8 cellular contexts compared by ENCODE assay signal in genomic region chr9:38008168-38009034, GRCh38.
DNase-seq lines count a peak whose midpoint lies in the region; ATAC-seq and TF ChIP-seq lines count a peak whose summit lies in the region.

No MANE protein-coding gene starts in this region.

- H3K27me3 ChIP-seq in Peyer's patch (no peaks in the 10 kb centered on the region), liver (ENCODE audit: control insufficient read depth in 4 of 4, insufficient read depth in 4 of 4, low read length in 3 of 4) (no peaks in the 10 kb centered on the region)

- TF ChIP-seq RAD21 in liver (IDR thresholded peaks at IDR 0.05): peak; percentile 27 to 41

- peak overlapping the region in 3 of 4 donors; percentile 30 to 86 (median 75) for H3K27ac ChIP-seq in Peyer's patch
- peak overlapping the region; percentile 75 to 78 for H3K27ac ChIP-seq in liver (ENCODE audit: low read depth in 1 of 2, low read length in 2 of 2)

- intact Hi-C loops in MCF 10A (cut with micrococcal nuclease): loop anchor here (1.0 to 5.0 kb wide), 2 partner anchors 13 to 86 kb away; no protein-coding TSS in a partner anchor

- H3K4me3 Mint-ChIP-seq in MCF 10A (ENCODE audit: unreplicated experiment): no peak overlapping the region

- TF ChIP-seq POLR2A in Peyer's patch (IDR thresholded peaks at IDR 0.05): peak in 1 of 2 donors; percentile 21

- no peak overlapping the region for H3K9ac ChIP-seq in liver (ENCODE audit: low read depth in 1 of 2, low read length in 2 of 2)

- CTCF ChIA-PET in MCF 10A (lab: Yijun Ruan, JAX): interaction anchor here (0.6 to 2.5 kb wide), 11 partner anchors 8 to 165 kb away, joined by 3 to 12 read pairs (median 4); partner anchors contain the start of gene SHB

- TF ChIP-seq CTCF in Peyer's patch (IDR thresholded peaks at IDR 0.05): no peak
- no peak for TF ChIP-seq CTCF in MCF 10A (IDR thresholded peaks at IDR 0.05; ENCODE audit: unreplicated experiment)
- TF ChIP-seq CTCF in liver (IDR thresholded peaks at IDR 0.05; ENCODE audit: low read depth, low read length, missing input control): no peak

- POLR2A ChIA-PET in MCF 10A (lab: Yijun Ruan, JAX): interaction anchor here (0.6 to 5.4 kb wide), 19 partner anchors 10 to 543 kb away, joined by 3 to 57 read pairs (median 5); partner anchors contain the start of genes SHB and ZBTB5

- peak overlapping the region; percentile 99 for H3K27ac Mint-ChIP-seq in MCF 10A (ENCODE audit: low read depth, unreplicated experiment)

- H3K4me1 Mint-ChIP-seq in MCF 10A (ENCODE audit: insufficient read depth, unreplicated experiment): peaks cover 44% of the 10 kb centered on the region

- H3K36me3 ChIP-seq in Peyer's patch: peaks cover 0 to 7% (median 0%) of the 10 kb centered on the region in 3 donors
- H3K36me3 ChIP-seq in liver (ENCODE audit: control insufficient read depth in 4 of 4, insufficient read depth in 3 of 4, low read depth in 1 of 4, low read length in 3 of 4): peaks cover 0 to 13% (median 3%) of the 10 kb centered on the region in 4 donors

- H3K36me3 Mint-ChIP-seq in MCF 10A (ENCODE audit: insufficient read depth, unreplicated experiment): no peaks in the 10 kb centered on the region

- no TSS peak for BruUV-seq in MCF 10A (replicated peaks; lab: Mats Ljungman, UMichigan)

- H3K27me3 Mint-ChIP-seq in MCF 10A (ENCODE audit: insufficient read depth, unreplicated experiment): no peaks in the 10 kb centered on the region

- ATAC-seq in GM19025 (IDR thresholded peaks at IDR 0.05; ENCODE audit: low read depth, unreplicated experiment) (peak; percentile 80), HG03108 (IDR thresholded peaks at IDR 0.05; ENCODE audit: unreplicated experiment) (peak; percentile 70)

- 44% methylated on average over 10 of the region's 10 CpGs for WGBS in liver

- H3K4me1 ChIP-seq in Peyer's patch (peaks cover 0 to 35% (median 5%) of the 10 kb centered on the region in 4 donors), liver (ENCODE audit: control insufficient read depth in 4 of 4, insufficient read depth in 4 of 4, low read length in 3 of 4) (peaks cover 8 to 32% (median 23%) of the 10 kb centered on the region in 4 donors)

- H3K9me3 Mint-ChIP-seq in MCF 10A (ENCODE audit: unreplicated experiment): no peaks in the 10 kb centered on the region

- peak; percentile 92 for DNase-seq in AG20443 (ENCODE audit: low spot score)
- DNase-seq in Peyer's patch: peak in 2 of 3 donors; percentile 75 to 76
- DNase-seq in MCF 10A (ENCODE audit: unreplicated experiment): peak; percentile 93
- peak; percentile 69 to 82 for DNase-seq in stimulated activated CD8-positive, alpha-beta memory T cell treated with anti-CD3 and anti-CD28 coated beads, Interleukin-7, amount 100 ng/mL, for 48 hours (ENCODE audit: extremely low read depth in 1 of 2, low read depth in 1 of 2)
- no peak for DNase-seq in DMS 273 treated with DMSO at 0.1 percent for 48 hours (lab: John Stamatoyannopoulos, UW)

- H3K4me3 ChIP-seq in Peyer's patch: no peak overlapping the region
- no peak overlapping the region for H3K4me3 ChIP-seq in liver (ENCODE audit: low read depth in 1 of 3, low read length in 3 of 3)

- no peaks in the 10 kb centered on the region for H3K9me3 ChIP-seq in Peyer's patch
- no peaks in the 10 kb centered on the region for H3K9me3 ChIP-seq in liver (ENCODE audit: control insufficient read depth in 4 of 4, low read length in 3 of 4)

TF ChIP-seq in liver, 16 proteins besides CTCF, POLR2A, EP300 and RAD21:
- no peak for TF ChIP-seq ZBTB33 (IDR thresholded peaks at IDR 0.05)
- TF ChIP-seq SP1 (IDR thresholded peaks at IDR 0.05): peak; percentile 91
- peak; percentile 98 to 99 for TF ChIP-seq HNF4A (conservative IDR thresholded peaks at IDR 0.05)
- TF ChIP-seq RXRA (IDR thresholded peaks at IDR 0.05): peak; percentile 90 to 91
- no peak for TF ChIP-seq FOXA2 (IDR thresholded peaks at IDR 0.05)
- TF ChIP-seq YY1 (IDR thresholded peaks at IDR 0.05): peak; percentile 57
- peak; percentile 43 for TF ChIP-seq REST (IDR thresholded peaks at IDR 0.05)
- peak in 1 of 2 donors; percentile 21 for TF ChIP-seq GABPA (IDR thresholded peaks at IDR 0.05 in 1 of 2, conservative IDR thresholded peaks at IDR 0.05 in 1 of 2)
- no peak for TF ChIP-seq TAF1 (conservative IDR thresholded peaks at IDR 0.05)
- TF ChIP-seq HNF4G (IDR thresholded peaks at IDR 0.05): peak; percentile 96
- peak; percentile 41 for TF ChIP-seq FOXA1 (IDR thresholded peaks at IDR 0.05)
- TF ChIP-seq EGR1 (IDR thresholded peaks at IDR 0.05; ENCODE audit: low read depth in 2 of 2): no peak
- TF ChIP-seq JUND (IDR thresholded peaks at IDR 0.05): peak in 1 of 2 donors; percentile 52
- TF ChIP-seq NR2F2 (IDR thresholded peaks at IDR 0.05): peak; percentile 15
- TF ChIP-seq ATF3 (IDR thresholded peaks at IDR 0.05): no peak
- TF ChIP-seq MAX (IDR thresholded peaks at IDR 0.05): no peak
